In genomic region chr16:4615389-4616046, GRCh38 we compare ENCODE assay signal across 1 cellular context.
TF ChIP-seq lines count a peak whose summit lies in the region.

No MANE protein-coding gene starts in this region.

TF ChIP-seq in SK-N-SH, 30 proteins besides CTCF, POLR2A, EP300 and RAD21 (continued from another document):
- TF ChIP-seq ZBTB33 (IDR thresholded peaks at IDR 0.05; ENCODE audit: borderline replicate concordance, low read depth) (no peak), USF2 (IDR thresholded peaks at IDR 0.05; ENCODE audit: borderline replicate concordance, low read depth, low read length) (no peak), GATA2 (CRISPR knock-in tag; IDR thresholded peaks at IDR 0.05) (no peak), ELF1 (IDR thresholded peaks at IDR 0.05) (no peak), IRF3 (IDR thresholded peaks at IDR 0.05; ENCODE audit: low read depth, low read length) (no peak), MXI1 (IDR thresholded peaks at IDR 0.05; ENCODE audit: low read depth, low read length) (no peak), REST (IDR thresholded peaks at IDR 0.05; ENCODE audit: low read depth, low read length) (no peak), YY1 (IDR thresholded peaks at IDR 0.05; ENCODE audit: low read depth) (no peak), MEF2A (IDR thresholded peaks at IDR 0.05; ENCODE audit: borderline replicate concordance, low read depth) (no peak), EZH2phosphoT487 (IDR thresholded peaks at IDR 0.05; ENCODE audit: borderline replicate concordance, low read depth) (no peak)
